ENCODE assay signal across 2 cellular contexts in the genomic region with DNA sequence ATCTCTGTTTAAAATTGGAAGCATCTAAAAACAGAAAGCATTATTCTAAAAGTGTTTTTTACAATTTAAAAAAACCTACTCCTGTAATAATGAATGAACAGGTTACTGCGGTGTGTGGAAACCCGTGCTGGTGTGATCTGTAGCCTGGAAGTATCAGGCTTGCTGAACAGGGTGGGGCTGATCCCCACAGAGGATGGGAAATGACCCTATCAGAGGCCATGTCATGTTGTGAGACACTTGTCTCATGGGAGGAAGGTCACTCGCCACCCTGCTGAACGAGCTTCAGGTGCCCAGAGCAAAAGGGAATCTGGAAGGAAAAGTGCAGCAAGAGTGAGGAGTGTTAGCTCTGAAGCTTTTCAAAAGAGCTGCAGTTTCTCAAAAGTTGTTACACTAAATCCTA.
TF ChIP-seq lines count a peak whose summit lies in the region.

No MANE protein-coding gene starts in this region.

TF ChIP-seq in HEK293, 187 proteins besides CTCF, POLR2A, EP300 and RAD21:
- TF ChIP-seq ZIC2 (tag by site-specific recombination; IDR thresholded peaks at IDR 0.05) (peak; percentile 11; the same call in 1 of the 2 replicates), ZNF792 (tag by site-specific recombination; IDR thresholded peaks at IDR 0.05) (no peak)

TF ChIP-seq in K562, 482 proteins besides CTCF, POLR2A, EP300 and RAD21:
- TF ChIP-seq KDM1A (IDR thresholded peaks at IDR 0.05) (no peak), ZNF444 (CRISPR knock-in tag; IDR thresholded peaks at IDR 0.05) (no peak), TAF1 (IDR thresholded peaks at IDR 0.05; ENCODE audit: control insufficient read depth, extremely low read depth, insufficient read depth, low read length, severe bottlenecking) (no peak), ZSCAN29 (IDR thresholded peaks at IDR 0.05) (no peak), SRF (CRISPR knock-in tag; IDR thresholded peaks at IDR 0.05) (peak in 1 of 2 experiments; percentile 41; a peak in 1 of 4 replicates), SMAD3 (CRISPR knock-in tag; conservative IDR thresholded peaks at IDR 0.05) (no peak)
- TF ChIP-seq, protein P1, sequence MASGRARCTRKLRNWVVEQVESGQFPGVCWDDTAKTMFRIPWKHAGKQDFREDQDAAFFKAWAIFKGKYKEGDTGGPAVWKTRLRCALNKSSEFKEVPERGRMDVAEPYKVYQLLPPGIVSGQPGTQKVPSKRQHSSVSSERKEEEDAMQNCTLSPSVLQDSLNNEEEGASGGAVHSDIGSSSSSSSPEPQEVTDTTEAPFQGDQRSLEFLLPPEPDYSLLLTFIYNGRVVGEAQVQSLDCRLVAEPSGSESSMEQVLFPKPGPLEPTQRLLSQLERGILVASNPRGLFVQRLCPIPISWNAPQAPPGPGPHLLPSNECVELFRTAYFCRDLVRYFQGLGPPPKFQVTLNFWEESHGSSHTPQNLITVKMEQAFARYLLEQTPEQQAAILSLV (tag; IDR thresholded peaks at IDR 0.05) = no peak
